In the genomic region with DNA sequence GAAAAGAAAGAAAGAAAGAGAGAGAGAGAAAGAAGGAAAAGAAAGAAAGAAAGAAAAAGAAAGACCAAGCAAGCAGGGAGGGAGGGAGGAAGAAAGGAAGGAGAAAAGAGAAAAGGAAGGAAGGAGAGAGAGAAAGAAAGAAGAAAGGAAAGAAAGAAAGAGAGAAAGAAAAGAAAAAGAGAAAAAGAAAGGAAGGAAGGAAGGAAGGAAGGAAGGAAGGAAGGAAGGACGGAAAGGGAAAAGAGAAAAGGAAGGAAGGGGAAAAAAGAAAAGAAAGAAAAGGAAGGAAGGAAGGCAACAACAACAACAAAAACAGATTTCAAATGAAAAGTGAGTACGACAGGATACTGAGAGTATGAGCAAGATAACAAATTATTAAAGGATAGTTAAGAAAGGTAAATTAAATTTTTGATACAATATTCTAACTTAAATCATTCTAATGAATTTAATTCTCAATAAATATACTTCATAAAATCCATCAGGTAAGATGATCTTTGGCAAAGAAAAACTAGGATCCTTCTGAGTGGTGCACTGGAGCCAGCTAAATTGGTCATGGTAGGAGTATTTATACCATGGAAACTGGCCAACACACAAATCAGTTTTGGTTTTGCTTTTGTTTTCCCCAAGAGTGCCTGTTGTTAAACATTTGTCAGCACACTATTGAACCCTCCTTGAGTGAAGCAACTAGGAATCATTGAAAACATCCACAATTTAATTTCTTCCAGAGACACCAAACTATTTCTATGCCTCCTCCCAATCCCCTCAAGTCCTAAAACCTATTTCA, we compare ENCODE assay signal across 8 cellular contexts. TPM values are rescaled to one million over a fixed set of nuclear protein-coding genes. Genes with fewer than 3 reads are reported as not detected.
DNase-seq lines count a peak whose midpoint lies in the region; ATAC-seq lines count a peak whose summit lies in the region.

No MANE protein-coding gene starts in this region.

- H3K27me3 Mint-ChIP-seq in activated T-helper 2 cell treated with anti-CD3 and anti-CD28 coated beads, Interferon-gamma antibody, Interleukin-2, Interleukin-4, amounts not matched to agents 10 μg/mL and 5 μg/mL and 100 μg/mL, durations not matched to agents 14 hours and 24 hours and 36 hours (ENCODE audit: low read depth), result peaks cover 6% of the 10 kb centered on the region

- intact Hi-C loops in activated T-helper 2 cell treated with anti-CD3 and anti-CD28 coated beads, Interferon-gamma antibody, Interleukin-2, Interleukin-4, amounts not matched to agents 10 μg/mL and 5 μg/mL and 100 μg/mL, durations not matched to agents 14 hours and 24 hours and 36 hours (cut with micrococcal nuclease), result loop anchor here (2.0 to 5.0 kb wide), 3 partner anchors 40 to 105 kb away; no protein-coding TSS in a partner anchor

- H3K36me3 Mint-ChIP-seq in activated T-helper 2 cell treated with anti-CD3 and anti-CD28 coated beads, Interferon-gamma antibody, Interleukin-2, Interleukin-4, amounts not matched to agents 10 μg/mL and 5 μg/mL and 100 μg/mL, durations not matched to agents 14 hours and 24 hours and 36 hours (ENCODE audit: low read depth), result peaks cover 4% of the 10 kb centered on the region

- ATAC-seq in GM21447 (IDR thresholded peaks at IDR 0.05; ENCODE audit: unreplicated experiment) (peak; percentile 94), left lobe of liver (peak; percentile 85)

- H3K4me3 Mint-ChIP-seq in activated T-helper 2 cell treated with anti-CD3 and anti-CD28 coated beads, Interferon-gamma antibody, Interleukin-2, Interleukin-4, amounts not matched to agents 10 μg/mL and 5 μg/mL and 100 μg/mL, durations not matched to agents 14 hours and 24 hours and 36 hours (ENCODE audit: low read depth), result peak overlapping the region; percentile 51

- H3K9me3 Mint-ChIP-seq in activated T-helper 2 cell treated with anti-CD3 and anti-CD28 coated beads, Interferon-gamma antibody, Interleukin-2, Interleukin-4, amounts not matched to agents 10 μg/mL and 5 μg/mL and 100 μg/mL, durations not matched to agents 14 hours and 24 hours and 36 hours, result peaks cover 5% of the 10 kb centered on the region

- H3K27ac Mint-ChIP-seq in activated T-helper 2 cell treated with anti-CD3 and anti-CD28 coated beads, Interferon-gamma antibody, Interleukin-2, Interleukin-4, amounts not matched to agents 10 μg/mL and 5 μg/mL and 100 μg/mL, durations not matched to agents 14 hours and 24 hours and 36 hours, result peak overlapping the region; percentile 83

- H3K4me1 Mint-ChIP-seq in activated T-helper 2 cell treated with anti-CD3 and anti-CD28 coated beads, Interferon-gamma antibody, Interleukin-2, Interleukin-4, amounts not matched to agents 10 μg/mL and 5 μg/mL and 100 μg/mL, durations not matched to agents 14 hours and 24 hours and 36 hours (ENCODE audit: low read depth), result peaks cover 34% of the 10 kb centered on the region

- peak; percentile 77 for DNase-seq in DMS79 treated with DMSO at 0.1 percent for 48 hours (lab: John Stamatoyannopoulos, UW)
- DNase-seq in HT1080 (ENCODE audit: low read depth), result peak; percentile 61
- no peak for DNase-seq in activated T-helper 2 cell treated with anti-CD3 and anti-CD28 coated beads, Interferon-gamma antibody, Interleukin-2, Interleukin-4, amounts not matched to agents 10 μg/mL and 5 μg/mL and 100 μg/mL, durations not matched to agents 14 hours and 24 hours and 36 hours (ENCODE audit: low spot score)
- DNase-seq in left lobe of liver (ENCODE audit: low spot score), result no peak
- DNase-seq in occipital lobe (lab: John Stamatoyannopoulos, UW), result no peak
- no peak for DNase-seq in D341Med (ENCODE audit: low spot score)
- DNase-seq in iPS-NIHi7 (ENCODE audit: extremely low spot score), result no peak

RNA-seq across cellular contexts. Expression of a gene that starts 56.1 kb away (rescaled TPM):
- 22.5 and 29.0 TPM in 2 replicates for total RNA-seq in HT1080 (2014; rRNA removed; shearing (Covaris generic))
- 16.3 and 20.2 TPM in 2 replicates for polyA plus RNA-seq in HT1080 (2015; cell fraction: cytosol; rRNA removed)
- polyA plus RNA-seq in HT1080 (2015; cell fraction: nucleus; rRNA removed), result 21.4 and 23.0 TPM in 2 replicates
- total RNA-seq in activated T-helper 2 cell treated with anti-CD3 and anti-CD28 coated beads, Interferon-gamma antibody, Interleukin-2, Interleukin-4, amounts not matched to agents 10 μg/mL and 5 μg/mL and 100 μg/mL, durations not matched to agents 14 hours and 24 hours and 36 hours, result 19.7 and 20.6 TPM in 2 replicates
- 10.7 TPM for total RNA-seq in left lobe of liver
- total RNA-seq in occipital lobe, result 140 TPM

Comparison
In these comparisons a context has a peak if more than half of its experiments do, and no peak if none do; other contexts are left out.
1. DNase-seq: peak in DMS79 treated with DMSO at 0.1 percent for 48 hours (single experiment) and HT1080 (single experiment); none in activated T-helper 2 cell treated with anti-CD3 and anti-CD28 coated beads, Interferon-gamma antibody, Interleukin-2, Interleukin-4, amounts not matched to agents 10 μg/mL and 5 μg/mL and 100 μg/mL, durations not matched to agents 14 hours and 24 hours and 36 hours (single experiment), left lobe of liver (single experiment), occipital lobe (single experiment), D341Med (single experiment) and iPS-NIHi7 (single experiment).